43 cellular contexts compared by ENCODE assay signal in the genomic region with DNA sequence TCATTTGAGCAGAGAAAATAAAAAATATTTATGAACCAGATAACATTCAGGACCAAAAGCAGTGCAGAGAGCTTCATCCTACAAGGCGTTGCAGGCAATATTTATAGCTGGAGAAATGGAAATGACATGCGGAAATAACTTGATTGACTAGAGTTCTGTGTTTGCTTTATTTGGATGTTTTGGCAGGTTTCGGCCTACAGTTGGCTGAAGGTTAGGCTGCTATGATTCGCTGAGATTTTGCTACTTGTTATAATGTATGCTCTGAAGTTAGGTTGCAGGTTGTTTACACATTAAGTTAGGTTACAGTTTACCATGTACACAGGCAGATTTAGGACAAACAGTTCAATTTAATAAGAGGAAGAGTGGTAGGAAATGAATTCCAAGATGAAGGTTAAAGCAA. TPM values are rescaled to one million over a fixed set of nuclear protein-coding genes. Genes with fewer than 3 reads are reported as not detected.
"Had no signal": no experiment of that assay in that cellular context is flagged by ENCODE, and none has a peak within 500 bp of the region (broad histone marks: within the 10 kb centered on the region; RNA-seq: fewer than 3 reads in every experiment).

No MANE protein-coding gene starts in this region.

- FAIRE-seq: astrocyte, bronchial epithelial cell, colon had no signal

- H3K4me3 ChIP-seq: adrenal gland, ascending aorta, body of pancreas, breast epithelium, cardiac muscle cell had no signal

- H3K27me3 Mint-ChIP-seq: activated naive CD4-positive, alpha-beta T cell treated with anti-CD3 and anti-CD28 coated beads, Interleukin-2, amount 10 ng/mL, durations not matched to agents 7 days and 5 days; activated naive CD4-positive, alpha-beta T cell treated with anti-CD3 and anti-CD28 coated beads, Interleukin-2, amount 50 U/mL, for 24 hours; activated naive CD8-positive, alpha-beta T cell; activated T-helper 17 cell treated with anti-CD3 and anti-CD28 coated beads, Interleukin-2, amount 50 U/mL, for 72 hours; brain; central memory CD8-positive, alpha-beta T cell had no signal

- H3K27ac ChIP-seq: adrenal gland, ascending aorta, body of pancreas, brain microvascular endothelial cell, breast epithelium, cardiac muscle cell had no signal

- H3K27me3 ChIP-seq: adrenal gland, ascending aorta, body of pancreas, brain microvascular endothelial cell, breast epithelium, cardiac muscle cell had no signal

- H3K9me3 Mint-ChIP-seq: activated naive CD4-positive, alpha-beta T cell treated with anti-CD3 and anti-CD28 coated beads for 36 hours; activated naive CD4-positive, alpha-beta T cell treated with anti-CD3 and anti-CD28 coated beads, Interleukin-2, amount 10 ng/mL, durations not matched to agents 7 days and 5 days; activated naive CD4-positive, alpha-beta T cell treated with anti-CD3 and anti-CD28 coated beads, Interleukin-2, amount 50 U/mL, for 24 hours; activated naive CD4-positive, alpha-beta T cell treated with anti-CD3 and anti-CD28 coated beads, Interleukin-2, amount 50 U/mL, for 72 hours; activated naive CD8-positive, alpha-beta T cell treated with anti-CD3 and anti-CD28 coated beads for 36 hours; activated naive CD8-positive, alpha-beta T cell treated with anti-CD3 and anti-CD28 coated beads, Interleukin-2, amount 10 ng/mL, durations not matched to agents 7 days and 5 days; activated naive CD8-positive, alpha-beta T cell treated with anti-CD3 and anti-CD28 coated beads, Interleukin-2, amount 50 U/mL, for 24 hours; activated T-cell treated with anti-CD3 and anti-CD28 coated beads, Interleukin-2, amount 50 U/mL, for 4 hours; activated T-cell treated with anti-CD3 and anti-CD28 coated beads, Interleukin-2, amount 50 U/mL, for 72 hours; activated T-helper 1 cell treated with anti-CD3 and anti-CD28 coated beads, Interleukin-12 subunit alpha, Interleukin-12 subunit beta, Interleukin-2, Interleukin-4 antibody, amounts not matched to agents 30 ng/mL and 10 ng/mL and 1 ng/mL, durations not matched to agents 14 hours and 24 hours and 36 hours; activated T-helper 17 cell treated with anti-CD3 and anti-CD28 coated beads, Interleukin-2, amount 50 U/mL, for 72 hours; activated T-helper 2 cell treated with anti-CD3 and anti-CD28 coated beads, Interferon-gamma antibody, Interleukin-2, Interleukin-4, amounts not matched to agents 10 μg/mL and 5 μg/mL and 100 μg/mL, durations not matched to agents 14 hours and 24 hours and 36 hours; brain; central memory CD8-positive, alpha-beta T cell had no signal

- H3K36me3 ChIP-seq: adrenal gland, ascending aorta, brain microvascular endothelial cell, breast epithelium, cardiac muscle cell had no signal

- DNase-seq: activated effector memory CD4-positive, alpha-beta T cell treated with anti-CD3 and anti-CD28 coated beads, Interleukin-2, amount 50 U/mL, for 16 hours; activated effector memory CD4-positive, alpha-beta T cell treated with Interleukin-2 at 50 U/mL for 16 hours; activated gamma-delta T cell; activated gamma-delta T cell treated with Interleukin-2 at 50 U/mL for 16 hours; activated naive CD4-positive, alpha-beta T cell; activated naive CD4-positive, alpha-beta T cell treated with anti-CD3 and anti-CD28 coated beads for 36 hours; activated naive CD4-positive, alpha-beta T cell treated with anti-CD3 and anti-CD28 coated beads, Interleukin-2, amount 10 ng/mL, durations not matched to agents 7 days and 5 days; activated naive CD4-positive, alpha-beta T cell treated with anti-CD3 and anti-CD28 coated beads, Interleukin-2, amount 50 U/mL, for 16 hours; activated naive CD4-positive, alpha-beta T cell treated with Interleukin-2 at 50 U/mL for 16 hours; activated naive CD8-positive, alpha-beta T cell treated with anti-CD3 and anti-CD28 coated beads for 36 hours; activated naive CD8-positive, alpha-beta T cell treated with anti-CD3 and anti-CD28 coated beads, Interleukin-2, amount 10 ng/mL, durations not matched to agents 7 days and 5 days; activated naive CD8-positive, alpha-beta T cell treated with anti-CD3 and anti-CD28 coated beads, Interleukin-2, amount 50 U/mL, for 24 hours; activated T-cell treated with anti-CD3 and anti-CD28 coated beads, Interleukin-2, amount 50 U/mL, for 4 hours; activated T-cell treated with anti-CD3 and anti-CD28 coated beads, Interleukin-2, amount 50 U/mL, for 48 hours; activated T-cell treated with anti-CD3 and anti-CD28 coated beads, Interleukin-2, amount 50 U/mL, for 72 hours; adrenal gland; amniotic stem cell; amygdala; anterior cingulate cortex; aorta; body of pancreas; brain microvascular endothelial cell; caudate nucleus; central memory CD4-positive, alpha-beta T cell; cerebellar nuclear complex had no signal

- H3K4me1 Mint-ChIP-seq: activated naive CD4-positive, alpha-beta T cell treated with anti-CD3 and anti-CD28 coated beads, Interleukin-2, amount 10 ng/mL, durations not matched to agents 7 days and 5 days; activated naive CD4-positive, alpha-beta T cell treated with anti-CD3 and anti-CD28 coated beads, Interleukin-2, amount 50 U/mL, for 24 hours; activated naive CD8-positive, alpha-beta T cell treated with anti-CD3 and anti-CD28 coated beads for 36 hours; activated naive CD8-positive, alpha-beta T cell treated with anti-CD3 and anti-CD28 coated beads, Interleukin-2, amount 10 ng/mL, durations not matched to agents 7 days and 5 days; activated naive CD8-positive, alpha-beta T cell treated with anti-CD3 and anti-CD28 coated beads, Interleukin-2, amount 50 U/mL, for 24 hours; activated T-helper 17 cell treated with anti-CD3 and anti-CD28 coated beads, Interleukin-2, amount 50 U/mL, for 72 hours; brain; central memory CD8-positive, alpha-beta T cell had no signal

- H3K27ac Mint-ChIP-seq: activated naive CD4-positive, alpha-beta T cell treated with anti-CD3 and anti-CD28 coated beads for 36 hours; activated naive CD4-positive, alpha-beta T cell treated with anti-CD3 and anti-CD28 coated beads, Interleukin-2, amount 10 ng/mL, durations not matched to agents 7 days and 5 days; activated naive CD4-positive, alpha-beta T cell treated with anti-CD3 and anti-CD28 coated beads, Interleukin-2, amount 50 U/mL, for 24 hours; activated naive CD4-positive, alpha-beta T cell treated with anti-CD3 and anti-CD28 coated beads, Interleukin-2, amount 50 U/mL, for 72 hours; activated naive CD8-positive, alpha-beta T cell; activated naive CD8-positive, alpha-beta T cell treated with anti-CD3 and anti-CD28 coated beads for 36 hours; activated naive CD8-positive, alpha-beta T cell treated with anti-CD3 and anti-CD28 coated beads, Interleukin-2, amount 10 ng/mL, durations not matched to agents 7 days and 5 days; activated naive CD8-positive, alpha-beta T cell treated with anti-CD3 and anti-CD28 coated beads, Interleukin-2, amount 50 U/mL, for 24 hours; activated T-cell treated with anti-CD3 and anti-CD28 coated beads, Interleukin-2, amount 50 U/mL, for 72 hours; activated T-helper 1 cell treated with anti-CD3 and anti-CD28 coated beads, Interleukin-12 subunit alpha, Interleukin-12 subunit beta, Interleukin-2, Interleukin-4 antibody, amounts not matched to agents 30 ng/mL and 10 ng/mL and 1 ng/mL, durations not matched to agents 14 hours and 24 hours and 36 hours; activated T-helper 17 cell treated with anti-CD3 and anti-CD28 coated beads, Interleukin-2, amount 50 U/mL, for 72 hours; activated T-helper 2 cell treated with anti-CD3 and anti-CD28 coated beads, Interferon-gamma antibody, Interleukin-2, Interleukin-4, amounts not matched to agents 10 μg/mL and 5 μg/mL and 100 μg/mL, durations not matched to agents 14 hours and 24 hours and 36 hours; brain had no signal

- H3K4me3 Mint-ChIP-seq: activated naive CD4-positive, alpha-beta T cell treated with anti-CD3 and anti-CD28 coated beads for 36 hours; activated naive CD4-positive, alpha-beta T cell treated with anti-CD3 and anti-CD28 coated beads, Interleukin-2, amount 10 ng/mL, durations not matched to agents 7 days and 5 days; activated naive CD4-positive, alpha-beta T cell treated with anti-CD3 and anti-CD28 coated beads, Interleukin-2, amount 50 U/mL, for 24 hours; activated naive CD8-positive, alpha-beta T cell; activated naive CD8-positive, alpha-beta T cell treated with anti-CD3 and anti-CD28 coated beads for 36 hours; activated naive CD8-positive, alpha-beta T cell treated with anti-CD3 and anti-CD28 coated beads, Interleukin-2, amount 10 ng/mL, durations not matched to agents 7 days and 5 days; activated naive CD8-positive, alpha-beta T cell treated with anti-CD3 and anti-CD28 coated beads, Interleukin-2, amount 50 U/mL, for 24 hours; activated T-cell treated with anti-CD3 and anti-CD28 coated beads, Interleukin-2, amount 50 U/mL, for 4 hours; activated T-cell treated with anti-CD3 and anti-CD28 coated beads, Interleukin-2, amount 50 U/mL, for 72 hours; activated T-helper 1 cell treated with anti-CD3 and anti-CD28 coated beads, Interleukin-12 subunit alpha, Interleukin-12 subunit beta, Interleukin-2, Interleukin-4 antibody, amounts not matched to agents 30 ng/mL and 10 ng/mL and 1 ng/mL, durations not matched to agents 14 hours and 24 hours and 36 hours; activated T-helper 17 cell treated with anti-CD3 and anti-CD28 coated beads, Interleukin-2, amount 50 U/mL, for 72 hours; brain; central memory CD8-positive, alpha-beta T cell had no signal

- H3K36me3 Mint-ChIP-seq: activated naive CD4-positive, alpha-beta T cell treated with anti-CD3 and anti-CD28 coated beads, Interleukin-2, amount 10 ng/mL, durations not matched to agents 7 days and 5 days; activated naive CD4-positive, alpha-beta T cell treated with anti-CD3 and anti-CD28 coated beads, Interleukin-2, amount 50 U/mL, for 24 hours; activated naive CD4-positive, alpha-beta T cell treated with anti-CD3 and anti-CD28 coated beads, Interleukin-2, amount 50 U/mL, for 72 hours; activated naive CD8-positive, alpha-beta T cell; activated naive CD8-positive, alpha-beta T cell treated with anti-CD3 and anti-CD28 coated beads for 36 hours; activated naive CD8-positive, alpha-beta T cell treated with anti-CD3 and anti-CD28 coated beads, Interleukin-2, amount 10 ng/mL, durations not matched to agents 7 days and 5 days; brain had no signal

- ATAC-seq: activated naive CD4-positive, alpha-beta T cell treated with anti-CD3 and anti-CD28 coated beads, Interleukin-2, amount 50 U/mL, for 72 hours; activated naive CD8-positive, alpha-beta T cell treated with anti-CD3 and anti-CD28 coated beads, Interleukin-2, amount 50 U/mL, for 24 hours; activated T-cell treated with anti-CD3 and anti-CD28 coated beads, Interleukin-2, amount 50 U/mL, for 4 hours; activated T-cell treated with anti-CD3 and anti-CD28 coated beads, Interleukin-2, amount 50 U/mL, for 72 hours; activated T-helper 17 cell treated with anti-CD3 and anti-CD28 coated beads, Interleukin-2, amount 50 U/mL, for 72 hours; body of pancreas had no signal

- H3K9me3 ChIP-seq: ascending aorta, body of pancreas, breast epithelium had no signal

- H3K4me1 ChIP-seq: adrenal gland, ascending aorta, body of pancreas, breast epithelium had no signal

RNA-seq across cellular contexts. Expression of a gene that starts 0.6 kb away (rescaled TPM):
- total RNA-seq: activated naive CD4-positive, alpha-beta T cell treated with anti-CD3 and anti-CD28 coated beads for 36 hours; activated naive CD4-positive, alpha-beta T cell treated with anti-CD3 and anti-CD28 coated beads, Interleukin-2, amount 50 U/mL, for 72 hours; activated naive CD8-positive, alpha-beta T cell treated with anti-CD3 and anti-CD28 coated beads for 36 hours; activated naive CD8-positive, alpha-beta T cell treated with anti-CD3 and anti-CD28 coated beads, Interleukin-2, amount 10 ng/mL, durations not matched to agents 7 days and 5 days; activated T-cell treated with anti-CD3 and anti-CD28 coated beads, Interleukin-2, amount 50 U/mL, for 4 hours; activated T-cell treated with anti-CD3 and anti-CD28 coated beads, Interleukin-2, amount 50 U/mL, for 72 hours; activated T-helper 1 cell treated with anti-CD3 and anti-CD28 coated beads, Interleukin-12 subunit alpha, Interleukin-12 subunit beta, Interleukin-2, Interleukin-4 antibody, amounts not matched to agents 30 ng/mL and 10 ng/mL and 1 ng/mL, durations not matched to agents 14 hours and 24 hours and 36 hours; activated T-helper 17 cell treated with anti-CD3 and anti-CD28 coated beads, Interleukin-2, amount 50 U/mL, for 72 hours; activated T-helper 2 cell treated with anti-CD3 and anti-CD28 coated beads, Interferon-gamma antibody, Interleukin-2, Interleukin-4, amounts not matched to agents 10 μg/mL and 5 μg/mL and 100 μg/mL, durations not matched to agents 14 hours and 24 hours and 36 hours; adrenal gland; aorta; ascending aorta; astrocyte; body of pancreas; breast epithelium; bronchial epithelial cell; cardiac muscle cell; cardiac septum; cerebellum; chondrocyte had no signal
- polyA plus RNA-seq: adipose tissue, adrenal gland, aorta, cardiac muscle cell had no signal

RNA-seq across cellular contexts. Expression of a gene that starts 36.3 kb away (rescaled TPM):
- total RNA-seq: activated naive CD4-positive, alpha-beta T cell treated with anti-CD3 and anti-CD28 coated beads for 36 hours; activated naive CD4-positive, alpha-beta T cell treated with anti-CD3 and anti-CD28 coated beads, Interleukin-2, amount 50 U/mL, for 72 hours; activated naive CD8-positive, alpha-beta T cell treated with anti-CD3 and anti-CD28 coated beads for 36 hours; activated naive CD8-positive, alpha-beta T cell treated with anti-CD3 and anti-CD28 coated beads, Interleukin-2, amount 10 ng/mL, durations not matched to agents 7 days and 5 days; activated T-cell treated with anti-CD3 and anti-CD28 coated beads, Interleukin-2, amount 50 U/mL, for 4 hours; activated T-cell treated with anti-CD3 and anti-CD28 coated beads, Interleukin-2, amount 50 U/mL, for 72 hours; activated T-helper 1 cell treated with anti-CD3 and anti-CD28 coated beads, Interleukin-12 subunit alpha, Interleukin-12 subunit beta, Interleukin-2, Interleukin-4 antibody, amounts not matched to agents 30 ng/mL and 10 ng/mL and 1 ng/mL, durations not matched to agents 14 hours and 24 hours and 36 hours; activated T-helper 17 cell treated with anti-CD3 and anti-CD28 coated beads, Interleukin-2, amount 50 U/mL, for 72 hours; activated T-helper 2 cell treated with anti-CD3 and anti-CD28 coated beads, Interferon-gamma antibody, Interleukin-2, Interleukin-4, amounts not matched to agents 10 μg/mL and 5 μg/mL and 100 μg/mL, durations not matched to agents 14 hours and 24 hours and 36 hours; adrenal gland; aorta; ascending aorta; astrocyte; body of pancreas; breast epithelium; bronchial epithelial cell; cardiac muscle cell; cardiac septum; cerebellum; chondrocyte had no signal
- polyA plus RNA-seq: adipose tissue, adrenal gland, aorta, cardiac muscle cell had no signal

RNA-seq across cellular contexts. Expression of a gene that starts 58.2 kb away (rescaled TPM):
- total RNA-seq: activated naive CD4-positive, alpha-beta T cell treated with anti-CD3 and anti-CD28 coated beads for 36 hours; activated naive CD4-positive, alpha-beta T cell treated with anti-CD3 and anti-CD28 coated beads, Interleukin-2, amount 50 U/mL, for 72 hours; activated naive CD8-positive, alpha-beta T cell treated with anti-CD3 and anti-CD28 coated beads for 36 hours; activated naive CD8-positive, alpha-beta T cell treated with anti-CD3 and anti-CD28 coated beads, Interleukin-2, amount 10 ng/mL, durations not matched to agents 7 days and 5 days; activated T-cell treated with anti-CD3 and anti-CD28 coated beads, Interleukin-2, amount 50 U/mL, for 4 hours; activated T-cell treated with anti-CD3 and anti-CD28 coated beads, Interleukin-2, amount 50 U/mL, for 72 hours; activated T-helper 1 cell treated with anti-CD3 and anti-CD28 coated beads, Interleukin-12 subunit alpha, Interleukin-12 subunit beta, Interleukin-2, Interleukin-4 antibody, amounts not matched to agents 30 ng/mL and 10 ng/mL and 1 ng/mL, durations not matched to agents 14 hours and 24 hours and 36 hours; activated T-helper 17 cell treated with anti-CD3 and anti-CD28 coated beads, Interleukin-2, amount 50 U/mL, for 72 hours; activated T-helper 2 cell treated with anti-CD3 and anti-CD28 coated beads, Interferon-gamma antibody, Interleukin-2, Interleukin-4, amounts not matched to agents 10 μg/mL and 5 μg/mL and 100 μg/mL, durations not matched to agents 14 hours and 24 hours and 36 hours; ascending aorta; astrocyte; bronchial epithelial cell; cardiac muscle cell; cardiac septum; cerebellum; chondrocyte had no signal
- polyA plus RNA-seq: adipose tissue, adrenal gland, aorta, cardiac muscle cell had no signal
